9 cellular contexts compared by ENCODE assay signal in the genomic region with DNA sequence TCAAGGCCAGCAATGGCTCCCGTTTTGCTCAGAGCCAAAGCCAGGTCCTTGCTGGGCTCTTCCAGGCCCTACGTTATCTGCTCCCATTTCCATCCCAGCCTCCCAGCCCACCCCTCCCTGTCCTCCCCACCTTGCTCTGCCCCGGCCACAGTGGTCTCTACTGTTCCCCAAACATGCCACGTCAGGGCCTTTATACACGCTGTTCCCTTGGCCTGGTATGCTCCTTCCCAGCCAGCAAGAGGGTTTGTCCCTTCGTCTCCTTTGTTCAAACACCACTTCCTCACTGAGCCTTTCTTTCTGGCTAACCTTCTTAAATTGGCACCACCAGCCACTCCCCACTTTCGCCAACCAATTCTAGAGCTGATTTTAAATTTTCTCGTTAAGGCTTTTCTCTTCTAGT. TPM values are rescaled to one million over a fixed set of nuclear protein-coding genes. Genes with fewer than 3 reads are reported as not detected.
DNase-seq lines count a peak whose midpoint lies in the region; ATAC-seq and TF ChIP-seq lines count a peak whose summit lies in the region.
"Had no signal": no experiment of that assay in that cellular context is flagged by ENCODE, and none has a peak within 500 bp of the region (broad histone marks: within the 10 kb centered on the region; RNA-seq: fewer than 3 reads in every experiment).

No MANE protein-coding gene starts in this region.

- POLR2A ChIA-PET in activated CD8-positive, alpha-beta T cell treated with anti-CD3 and anti-CD28 coated beads for 36 hours (lab: Charles Lee) = interaction anchor here (0.6 to 7.5 kb wide), 8 partner anchors 7 to 318 kb away, joined by 3 to 56 read pairs (median 7); a partner anchor contains a TSS

- H3K27me3 ChIP-seq in spleen (replicated peaks in 1 of 7) (no peaks in the 10 kb centered on the region), body of pancreas (no peaks in the 10 kb centered on the region)

- TF ChIP-seq POLR2A in spleen (IDR thresholded peaks at IDR 0.05) = no peak
- no peak for TF ChIP-seq POLR2A in body of pancreas (IDR thresholded peaks at IDR 0.05)

- peaks cover 55 to 100% (median 90%) of the 10 kb centered on the region in 6 donors for H3K4me1 ChIP-seq in spleen
- H3K4me1 ChIP-seq in body of pancreas = peaks cover 15% of the 10 kb centered on the region

- H3K4me3 Mint-ChIP-seq in activated CD4-positive, alpha-beta T cell treated with anti-CD3 and anti-CD28 coated beads, Interleukin-2, amount 10 ng/mL, durations not matched to agents 24 days and 14 days = peak overlapping the region; percentile 68
- H3K4me3 Mint-ChIP-seq in activated CD8-positive, alpha-beta T cell treated with anti-CD3 and anti-CD28 coated beads for 36 hours = peak overlapping the region; percentile 15
- H3K4me3 Mint-ChIP-seq in immature natural killer cell = peak overlapping the region; percentile 38 to 86 (median 60)

- DNase-seq in activated CD4-positive, alpha-beta T cell treated with anti-CD3 and anti-CD28 coated beads, Interleukin-2, amount 10 ng/mL, durations not matched to agents 24 days and 14 days = no peak
- no peak for DNase-seq in activated CD4-positive, alpha-beta T cell treated with anti-CD3 and anti-CD28 coated beads for 4 hours
- DNase-seq in activated CD8-positive, alpha-beta T cell treated with anti-CD3 and anti-CD28 coated beads for 36 hours = no peak
- DNase-seq in immature natural killer cell (no peak), spleen (no peak), body of pancreas (no peak), SW 1271 (lab: John Stamatoyannopoulos, UW) (no peak)
- DNase-seq in stimulated activated CD4-positive, alpha-beta T cell treated with anti-CD3 and anti-CD28 coated beads, Interleukin-4, amount 100 ng/mL, for 1 hour = no peak
- DNase-seq: DND-41 had no signal

- intact Hi-C loops in activated CD4-positive, alpha-beta T cell treated with anti-CD3 and anti-CD28 coated beads, Interleukin-2, amount 10 ng/mL, durations not matched to agents 24 days and 14 days (cut with micrococcal nuclease) = no loop called here
- intact Hi-C loops in activated CD8-positive, alpha-beta T cell treated with anti-CD3 and anti-CD28 coated beads for 36 hours (cut with micrococcal nuclease) = no loop called here
- intact Hi-C loops in spleen (cut with DNase I; ENCODE audit: low total_unique reads) (no loop called here), body of pancreas (cut with DNase I) (no loop called here)

- H3K27ac Mint-ChIP-seq in activated CD4-positive, alpha-beta T cell treated with anti-CD3 and anti-CD28 coated beads, Interleukin-2, amount 10 ng/mL, durations not matched to agents 24 days and 14 days = peak overlapping the region; percentile 84
- H3K27ac Mint-ChIP-seq in activated CD8-positive, alpha-beta T cell treated with anti-CD3 and anti-CD28 coated beads for 36 hours = peak overlapping the region; percentile 71
- peak overlapping the region; percentile 76 to 98 (median 95) for H3K27ac Mint-ChIP-seq in immature natural killer cell

- peaks cover 50% of the 10 kb centered on the region for H3K36me3 Mint-ChIP-seq in activated CD4-positive, alpha-beta T cell treated with anti-CD3 and anti-CD28 coated beads, Interleukin-2, amount 10 ng/mL, durations not matched to agents 24 days and 14 days (ENCODE audit: low read depth)
- H3K36me3 Mint-ChIP-seq in activated CD8-positive, alpha-beta T cell treated with anti-CD3 and anti-CD28 coated beads for 36 hours (ENCODE audit: low read depth) = peaks cover 51% of the 10 kb centered on the region
- H3K36me3 Mint-ChIP-seq in immature natural killer cell = peaks cover 11 to 36% (median 16%) of the 10 kb centered on the region in 3 donors

- no peak for ATAC-seq in activated CD8-positive, alpha-beta T cell treated with anti-CD3 and anti-CD28 coated beads for 36 hours
- no peak for ATAC-seq in body of pancreas

- H3K27ac ChIP-seq in spleen (peak overlapping the region; percentile 48 to 92 (median 87)), body of pancreas (peak overlapping the region in 1 of 4 donors; percentile 2)

- no peak for TF ChIP-seq CTCF in activated CD8-positive, alpha-beta T cell treated with anti-CD3 and anti-CD28 coated beads for 36 hours (IDR thresholded peaks at IDR 0.05)
- TF ChIP-seq CTCF in spleen (IDR thresholded peaks at IDR 0.05 in 8 of 11, conservative IDR thresholded peaks at IDR 0.05 in 3 of 11) (no peak), body of pancreas (IDR thresholded peaks at IDR 0.05) (no peak)

- H3K4me3 ChIP-seq in spleen = peak overlapping the region in 6 of 8 donors; percentile 23 to 85 (median 68)
- no peak overlapping the region for H3K4me3 ChIP-seq in body of pancreas

- peaks cover 69% of the 10 kb centered on the region for H3K4me1 Mint-ChIP-seq in activated CD4-positive, alpha-beta T cell treated with anti-CD3 and anti-CD28 coated beads, Interleukin-2, amount 10 ng/mL, durations not matched to agents 24 days and 14 days
- peaks cover 66% of the 10 kb centered on the region for H3K4me1 Mint-ChIP-seq in activated CD8-positive, alpha-beta T cell treated with anti-CD3 and anti-CD28 coated beads for 36 hours (ENCODE audit: low read depth)
- H3K4me1 Mint-ChIP-seq in immature natural killer cell = peaks cover 79 to 84% of the 10 kb centered on the region in 2 donors

- CTCF ChIA-PET in activated CD8-positive, alpha-beta T cell treated with anti-CD3 and anti-CD28 coated beads for 36 hours (lab: Charles Lee) = interaction anchor here (1.9 to 16.0 kb wide), 4 partner anchors 14 to 101 kb away, joined by 6 to 144 read pairs (median 23); a partner anchor contains a TSS

- no peaks in the 10 kb centered on the region for H3K9me3 Mint-ChIP-seq in activated CD4-positive, alpha-beta T cell treated with anti-CD3 and anti-CD28 coated beads, Interleukin-2, amount 10 ng/mL, durations not matched to agents 24 days and 14 days
- H3K9me3 Mint-ChIP-seq in activated CD8-positive, alpha-beta T cell treated with anti-CD3 and anti-CD28 coated beads for 36 hours = no peaks in the 10 kb centered on the region
- H3K9me3 Mint-ChIP-seq in immature natural killer cell = no peaks in the 10 kb centered on the region

- H3K36me3 ChIP-seq in spleen (peaks cover 0 to 79% (median 31%) of the 10 kb centered on the region in 6 donors), body of pancreas (replicated peaks in 1 of 2; ENCODE audit: insufficient read depth in 1 of 2, low read depth in 2 of 2) (no peaks in the 10 kb centered on the region)

- no peaks in the 10 kb centered on the region for H3K27me3 Mint-ChIP-seq in activated CD4-positive, alpha-beta T cell treated with anti-CD3 and anti-CD28 coated beads, Interleukin-2, amount 10 ng/mL, durations not matched to agents 24 days and 14 days
- no peaks in the 10 kb centered on the region for H3K27me3 Mint-ChIP-seq in activated CD8-positive, alpha-beta T cell treated with anti-CD3 and anti-CD28 coated beads for 36 hours
- peaks cover 0 to 7% (median 0%) of the 10 kb centered on the region in 3 donors for H3K27me3 Mint-ChIP-seq in immature natural killer cell (ENCODE audit: low read depth in 3 of 3)

- H3K9me3 ChIP-seq in spleen (no peaks in the 10 kb centered on the region), body of pancreas (no peaks in the 10 kb centered on the region)

- 49 to 59% (median 58%) methylated on average over 8 of the region's 8 CpGs for WGBS in spleen, 5 donors
- 83% methylated on average over 8 of the region's 8 CpGs for WGBS in body of pancreas, 2 donors

RNA-seq across cellular contexts. Expression of a gene that starts 9.8 kb away (rescaled TPM):
- total RNA-seq in activated CD4-positive, alpha-beta T cell treated with anti-CD3 and anti-CD28 coated beads, Interleukin-2, amount 10 ng/mL, durations not matched to agents 24 days and 14 days = 22.2 and 23.3 TPM in 2 replicates
- total RNA-seq in activated CD8-positive, alpha-beta T cell treated with anti-CD3 and anti-CD28 coated beads for 36 hours = 10 to 100 TPM; 29.9 to 30.3 TPM
- polyA plus RNA-seq in immature natural killer cell (10 to 100 TPM; 16.9 to 86.2 (median 18.7) TPM), spleen (10 to 100 TPM; 27.0 to 51.1 (median 34.3) TPM)
- total RNA-seq in spleen (10 to 100 TPM; 44.7 to 85.4 (median 61.2) TPM), body of pancreas (1 to 10 TPM; 3.3 to 4.2 TPM)

RNA-seq across cellular contexts. Expression of a gene that starts 17.2 kb away (rescaled TPM):
- 79.1 and 96.4 TPM in 2 replicates for total RNA-seq in activated CD4-positive, alpha-beta T cell treated with anti-CD3 and anti-CD28 coated beads, Interleukin-2, amount 10 ng/mL, durations not matched to agents 24 days and 14 days
- 10 to 100 TPM; 86.2 to 91.6 TPM for total RNA-seq in activated CD8-positive, alpha-beta T cell treated with anti-CD3 and anti-CD28 coated beads for 36 hours
- 10 to 100 TPM; 44.6 to 83.1 (median 58.1) TPM for polyA plus RNA-seq in immature natural killer cell
- 100 to 1,000 TPM in 4 of 7 donors, 10 to 100 TPM in 3; 68.3 to 149 (median 103) TPM for total RNA-seq in spleen
- 10 to 100 TPM; 49.2 to 87.6 (median 87.1) TPM for polyA plus RNA-seq in spleen
- total RNA-seq in body of pancreas = 10 to 100 TPM; 51.4 to 58.7 TPM

RNA-seq across cellular contexts. Expression of a gene that starts 33.6 kb away (rescaled TPM):
- 20.4 and 21.4 TPM in 2 replicates for total RNA-seq in activated CD4-positive, alpha-beta T cell treated with anti-CD3 and anti-CD28 coated beads, Interleukin-2, amount 10 ng/mL, durations not matched to agents 24 days and 14 days
- total RNA-seq in activated CD8-positive, alpha-beta T cell treated with anti-CD3 and anti-CD28 coated beads for 36 hours = 10 to 100 TPM; 14.4 to 16.1 TPM
- polyA plus RNA-seq in immature natural killer cell = 10 to 100 TPM; 38.9 to 55.1 (median 49.9) TPM
- 10 to 100 TPM; 16.8 to 36.5 (median 24.5) TPM for total RNA-seq in spleen
- 10 to 100 TPM; 17.9 to 29.1 (median 18.4) TPM for polyA plus RNA-seq in spleen
- total RNA-seq in body of pancreas = 10 to 100 TPM in 1 of 2 donors, 1 to 10 TPM in 1; 8.3 to 14.2 TPM

RNA-seq across cellular contexts. Expression of a gene that starts 34.0 kb away (rescaled TPM):
- 126 and 128 TPM in 2 replicates for total RNA-seq in activated CD4-positive, alpha-beta T cell treated with anti-CD3 and anti-CD28 coated beads, Interleukin-2, amount 10 ng/mL, durations not matched to agents 24 days and 14 days
- 10 to 100 TPM; 79.8 to 80.4 TPM for total RNA-seq in activated CD8-positive, alpha-beta T cell treated with anti-CD3 and anti-CD28 coated beads for 36 hours
- polyA plus RNA-seq in immature natural killer cell = 10 to 100 TPM; 77.3 to 97.7 (median 89.1) TPM
- total RNA-seq in spleen = 10 to 100 TPM; 33.3 to 94.6 (median 72.3) TPM
- 10 to 100 TPM; 39.5 to 73.7 (median 60.5) TPM for polyA plus RNA-seq in spleen
- total RNA-seq in body of pancreas = 10 to 100 TPM; 58.4 to 80.4 TPM

RNA-seq across cellular contexts. Expression of a gene that starts 52.8 kb away (rescaled TPM):
- total RNA-seq in activated CD4-positive, alpha-beta T cell treated with anti-CD3 and anti-CD28 coated beads, Interleukin-2, amount 10 ng/mL, durations not matched to agents 24 days and 14 days = not detected in 2 replicates
- total RNA-seq in activated CD8-positive, alpha-beta T cell treated with anti-CD3 and anti-CD28 coated beads for 36 hours = 1 to 10 TPM; 2.1 to 2.3 TPM
- polyA plus RNA-seq in immature natural killer cell (1 to 10 TPM in 2 of 3 donors, not detected in 1; 1.3 to 2.4 TPM), spleen (under 1 TPM; 0.12 to 0.98 (median 0.61) TPM)
- total RNA-seq in spleen (1 to 10 TPM in 6 of 7 donors, under 1 TPM in 1; 0.60 to 3.1 (median 2.0) TPM), body of pancreas (under 1 TPM; under 0.01 to 0.52 TPM)

Comparison
In these comparisons a context has a peak if more than half of its experiments do, and no peak if none do; other contexts are left out.
1. H3K4me3 Mint-ChIP-seq: peak in every context shown above with its lines; median percentile 68 in activated CD4-positive, alpha-beta T cell treated with anti-CD3 and anti-CD28 coated beads, Interleukin-2, amount 10 ng/mL, durations not matched to agents 24 days and 14 days; 60 in immature natural killer cell; 15 in activated CD8-positive, alpha-beta T cell treated with anti-CD3 and anti-CD28 coated beads for 36 hours.
2. H3K4me3 ChIP-seq: peak in spleen (6 of 8); none in body of pancreas (0 of 2).
3. Peak in every context shown above with its lines, with median percentiles within 50 percentile points of each other: H3K27ac Mint-ChIP-seq.